1 cellular context compared by ENCODE assay signal in the genomic region with DNA sequence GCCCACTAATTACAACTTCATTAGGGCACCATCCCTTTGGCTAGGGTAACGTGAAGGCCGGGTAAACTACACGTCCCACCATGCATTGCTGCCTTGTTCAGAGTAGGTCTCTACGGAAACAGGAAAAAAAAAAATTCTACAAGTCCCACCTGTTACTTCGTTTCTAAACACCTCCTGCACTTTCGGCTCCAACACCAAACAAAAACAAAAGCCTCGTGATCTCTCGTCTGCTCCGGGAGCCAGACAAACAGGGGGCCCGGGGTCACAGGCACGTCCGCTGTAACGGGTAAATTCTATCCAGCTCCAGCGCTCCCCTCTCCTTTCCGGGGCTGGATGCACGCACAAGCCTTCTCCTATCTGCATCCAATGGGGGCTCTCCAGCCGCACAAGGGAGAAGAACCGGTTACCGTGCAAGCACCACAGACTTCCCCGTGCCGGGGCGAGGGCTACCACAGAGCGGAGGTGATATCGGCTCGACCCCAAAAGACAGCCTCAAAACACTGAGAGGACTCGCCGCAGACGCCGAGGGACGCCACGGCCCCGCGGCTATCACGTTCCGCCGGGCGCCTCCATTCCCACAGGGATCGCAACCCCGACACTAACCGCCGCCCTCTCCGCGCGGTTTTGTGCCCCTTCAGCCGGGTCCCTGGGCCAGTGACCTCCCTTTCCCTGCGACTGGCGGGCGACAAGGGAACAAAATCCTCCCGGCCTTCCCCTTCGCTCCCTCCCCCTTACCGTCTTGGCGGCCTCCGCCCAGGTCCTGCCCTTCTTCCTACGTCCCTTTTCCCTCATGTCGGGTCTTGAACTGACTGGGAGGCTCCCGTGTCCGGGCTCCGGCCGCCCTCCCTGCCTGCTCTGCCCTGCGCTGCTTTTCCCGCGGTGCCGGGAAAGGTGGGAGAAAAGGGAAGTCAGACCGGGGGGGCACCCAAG.
TF ChIP-seq lines count a peak whose summit lies in the region.

No MANE protein-coding gene starts in this region.

TF ChIP-seq in K562, 482 proteins besides CTCF, POLR2A, EP300 and RAD21 (continued from another document and continues in another):
- TF ChIP-seq, protein P1, sequence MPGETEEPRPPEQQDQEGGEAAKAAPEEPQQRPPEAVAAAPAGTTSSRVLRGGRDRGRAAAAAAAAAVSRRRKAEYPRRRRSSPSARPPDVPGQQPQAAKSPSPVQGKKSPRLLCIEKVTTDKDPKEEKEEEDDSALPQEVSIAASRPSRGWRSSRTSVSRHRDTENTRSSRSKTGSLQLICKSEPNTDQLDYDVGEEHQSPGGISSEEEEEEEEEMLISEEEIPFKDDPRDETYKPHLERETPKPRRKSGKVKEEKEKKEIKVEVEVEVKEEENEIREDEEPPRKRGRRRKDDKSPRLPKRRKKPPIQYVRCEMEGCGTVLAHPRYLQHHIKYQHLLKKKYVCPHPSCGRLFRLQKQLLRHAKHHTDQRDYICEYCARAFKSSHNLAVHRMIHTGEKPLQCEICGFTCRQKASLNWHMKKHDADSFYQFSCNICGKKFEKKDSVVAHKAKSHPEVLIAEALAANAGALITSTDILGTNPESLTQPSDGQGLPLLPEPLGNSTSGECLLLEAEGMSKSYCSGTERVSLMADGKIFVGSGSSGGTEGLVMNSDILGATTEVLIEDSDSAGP (CRISPR knock-in tag; IDR thresholded peaks at IDR 0.05), result no peak
- TF ChIP-seq ZNF583 (CRISPR knock-in tag; IDR thresholded peaks at IDR 0.05) (no peak), ZNF76 (CRISPR knock-in tag; IDR thresholded peaks at IDR 0.05; ENCODE audit: borderline replicate concordance) (no peak), ETV6 (IDR thresholded peaks at IDR 0.05; ENCODE audit: borderline replicate concordance in 1 of 2, low read depth in 2 of 2, low read length in 1 of 2) (no peak; a peak in 1 of 4 replicates), ETV6 (CRISPR knock-in tag; IDR thresholded peaks at IDR 0.05; ENCODE audit: borderline replicate concordance) (no peak), CHD2 (IDR thresholded peaks at IDR 0.05; ENCODE audit: low read depth, low read length) (no peak), POLR2B (IDR thresholded peaks at IDR 0.05; ENCODE audit: low read depth, partially characterized antibody) (peak; percentile 21), ZNF696 (CRISPR knock-in tag; conservative IDR thresholded peaks at IDR 0.05) (no peak), RBM25 (IDR thresholded peaks at IDR 0.05; ENCODE audit: low read depth, low read length, severe bottlenecking) (no peak), CBX3 (IDR thresholded peaks at IDR 0.05; ENCODE audit: borderline replicate concordance in 1 of 2, low read length in 2 of 2) (no peak), NFXL1 (CRISPR knock-in tag; IDR thresholded peaks at IDR 0.05) (no peak), BRF1 (IDR thresholded peaks at IDR 0.05; ENCODE audit: borderline replicate concordance, extremely low read depth, insufficient read length) (no peak), CREB1 (IDR thresholded peaks at IDR 0.05) (no peak), CREB1 (CRISPR knock-in tag; IDR thresholded peaks at IDR 0.05) (peak; percentile 56; the same call in 1 of the 2 replicates), ZNF224 (CRISPR knock-in tag; IDR thresholded peaks at IDR 0.05) (no peak), MYNN (IDR thresholded peaks at IDR 0.05) (no peak), MYNN (CRISPR knock-in tag; IDR thresholded peaks at IDR 0.05) (no peak), CBX1 (IDR thresholded peaks at IDR 0.05; ENCODE audit: low read depth) (no peak), NCOA6 (IDR thresholded peaks at IDR 0.05) (no peak), ZNF584 (CRISPR knock-in tag; IDR thresholded peaks at IDR 0.05; ENCODE audit: low read depth) (no peak), ZNF239 (CRISPR knock-in tag; IDR thresholded peaks at IDR 0.05) (no peak), FOXJ2 (tag; IDR thresholded peaks at IDR 0.05) (0 out of 2 replicates have a peak, but pooled peaks have one; percentile 29), KAT2B (IDR thresholded peaks at IDR 0.05; ENCODE audit: low read depth, low read length) (no peak), ZNF75A (CRISPR knock-in tag; IDR thresholded peaks at IDR 0.05) (no peak), PHB (CRISPR knock-in tag; IDR thresholded peaks at IDR 0.05) (no peak), CHCHD3 (CRISPR knock-in tag; IDR thresholded peaks at IDR 0.05) (no peak; the same call in 1 of the 2 replicates), TARDBP (IDR thresholded peaks at IDR 0.05) (no peak), SMARCA5 (IDR thresholded peaks at IDR 0.05) (0 out of 2 replicates have a peak, but pooled peaks have one; percentile 39), POU5F1 (IDR thresholded peaks at IDR 0.05; ENCODE audit: borderline replicate concordance, low read depth, low read length, partially characterized antibody) (no peak), MEF2D (tag; conservative IDR thresholded peaks at IDR 0.05; ENCODE audit: low read depth) (no peak), STAT5B (CRISPR knock-in tag; IDR thresholded peaks at IDR 0.05) (no peak), NRF1 (conservative IDR thresholded peaks at IDR 0.05 in 1 of 2, IDR thresholded peaks at IDR 0.05 in 1 of 2) (no peak), ZNF431 (CRISPR knock-in tag; IDR thresholded peaks at IDR 0.05) (no peak), ZNF174 (CRISPR knock-in tag; IDR thresholded peaks at IDR 0.05) (no peak), NR3C1 (CRISPR knock-in tag; IDR thresholded peaks at IDR 0.05) (no peak), TFAM (CRISPR knock-in tag; conservative IDR thresholded peaks at IDR 0.05) (no peak), KLF6 (CRISPR knock-in tag; IDR thresholded peaks at IDR 0.05; ENCODE audit: borderline replicate concordance) (no peak), MEIS2 (IDR thresholded peaks at IDR 0.05; ENCODE audit: partially characterized antibody) (no peak), MIER1 (IDR thresholded peaks at IDR 0.05; ENCODE audit: low read depth) (no peak), POLR3A (IDR thresholded peaks at IDR 0.05; ENCODE audit: borderline replicate concordance, extremely low read depth, insufficient read depth, insufficient read length) (no peak)
- TF ChIP-seq, protein P2, sequence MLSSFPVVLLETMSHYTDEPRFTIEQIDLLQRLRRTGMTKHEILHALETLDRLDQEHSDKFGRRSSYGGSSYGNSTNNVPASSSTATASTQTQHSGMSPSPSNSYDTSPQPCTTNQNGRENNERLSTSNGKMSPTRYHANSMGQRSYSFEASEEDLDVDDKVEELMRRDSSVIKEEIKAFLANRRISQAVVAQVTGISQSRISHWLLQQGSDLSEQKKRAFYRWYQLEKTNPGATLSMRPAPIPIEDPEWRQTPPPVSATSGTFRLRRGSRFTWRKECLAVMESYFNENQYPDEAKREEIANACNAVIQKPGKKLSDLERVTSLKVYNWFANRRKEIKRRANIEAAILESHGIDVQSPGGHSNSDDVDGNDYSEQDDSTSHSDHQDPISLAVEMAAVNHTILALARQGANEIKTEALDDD (IDR thresholded peaks at IDR 0.05), result no peak
- TF ChIP-seq, protein P3, sequence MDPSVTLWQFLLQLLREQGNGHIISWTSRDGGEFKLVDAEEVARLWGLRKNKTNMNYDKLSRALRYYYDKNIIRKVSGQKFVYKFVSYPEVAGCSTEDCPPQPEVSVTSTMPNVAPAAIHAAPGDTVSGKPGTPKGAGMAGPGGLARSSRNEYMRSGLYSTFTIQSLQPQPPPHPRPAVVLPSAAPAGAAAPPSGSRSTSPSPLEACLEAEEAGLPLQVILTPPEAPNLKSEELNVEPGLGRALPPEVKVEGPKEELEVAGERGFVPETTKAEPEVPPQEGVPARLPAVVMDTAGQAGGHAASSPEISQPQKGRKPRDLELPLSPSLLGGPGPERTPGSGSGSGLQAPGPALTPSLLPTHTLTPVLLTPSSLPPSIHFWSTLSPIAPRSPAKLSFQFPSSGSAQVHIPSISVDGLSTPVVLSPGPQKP (CRISPR knock-in tag; IDR thresholded peaks at IDR 0.05), result no peak
- TF ChIP-seq, protein P4, sequence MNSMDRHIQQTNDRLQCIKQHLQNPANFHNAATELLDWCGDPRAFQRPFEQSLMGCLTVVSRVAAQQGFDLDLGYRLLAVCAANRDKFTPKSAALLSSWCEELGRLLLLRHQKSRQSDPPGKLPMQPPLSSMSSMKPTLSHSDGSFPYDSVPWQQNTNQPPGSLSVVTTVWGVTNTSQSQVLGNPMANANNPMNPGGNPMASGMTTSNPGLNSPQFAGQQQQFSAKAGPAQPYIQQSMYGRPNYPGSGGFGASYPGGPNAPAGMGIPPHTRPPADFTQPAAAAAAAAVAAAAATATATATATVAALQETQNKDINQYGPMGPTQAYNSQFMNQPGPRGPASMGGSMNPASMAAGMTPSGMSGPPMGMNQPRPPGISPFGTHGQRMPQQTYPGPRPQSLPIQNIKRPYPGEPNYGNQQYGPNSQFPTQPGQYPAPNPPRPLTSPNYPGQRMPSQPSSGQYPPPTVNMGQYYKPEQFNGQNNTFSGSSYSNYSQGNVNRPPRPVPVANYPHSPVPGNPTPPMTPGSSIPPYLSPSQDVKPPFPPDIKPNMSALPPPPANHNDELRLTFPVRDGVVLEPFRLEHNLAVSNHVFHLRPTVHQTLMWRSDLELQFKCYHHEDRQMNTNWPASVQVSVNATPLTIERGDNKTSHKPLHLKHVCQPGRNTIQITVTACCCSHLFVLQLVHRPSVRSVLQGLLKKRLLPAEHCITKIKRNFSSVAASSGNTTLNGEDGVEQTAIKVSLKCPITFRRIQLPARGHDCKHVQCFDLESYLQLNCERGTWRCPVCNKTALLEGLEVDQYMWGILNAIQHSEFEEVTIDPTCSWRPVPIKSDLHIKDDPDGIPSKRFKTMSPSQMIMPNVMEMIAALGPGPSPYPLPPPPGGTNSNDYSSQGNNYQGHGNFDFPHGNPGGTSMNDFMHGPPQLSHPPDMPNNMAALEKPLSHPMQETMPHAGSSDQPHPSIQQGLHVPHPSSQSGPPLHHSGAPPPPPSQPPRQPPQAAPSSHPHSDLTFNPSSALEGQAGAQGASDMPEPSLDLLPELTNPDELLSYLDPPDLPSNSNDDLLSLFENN (IDR thresholded peaks at IDR 0.05; ENCODE audit: low read depth in 2 of 2, low read length in 2 of 2), result no peak
- TF ChIP-seq, protein P5, sequence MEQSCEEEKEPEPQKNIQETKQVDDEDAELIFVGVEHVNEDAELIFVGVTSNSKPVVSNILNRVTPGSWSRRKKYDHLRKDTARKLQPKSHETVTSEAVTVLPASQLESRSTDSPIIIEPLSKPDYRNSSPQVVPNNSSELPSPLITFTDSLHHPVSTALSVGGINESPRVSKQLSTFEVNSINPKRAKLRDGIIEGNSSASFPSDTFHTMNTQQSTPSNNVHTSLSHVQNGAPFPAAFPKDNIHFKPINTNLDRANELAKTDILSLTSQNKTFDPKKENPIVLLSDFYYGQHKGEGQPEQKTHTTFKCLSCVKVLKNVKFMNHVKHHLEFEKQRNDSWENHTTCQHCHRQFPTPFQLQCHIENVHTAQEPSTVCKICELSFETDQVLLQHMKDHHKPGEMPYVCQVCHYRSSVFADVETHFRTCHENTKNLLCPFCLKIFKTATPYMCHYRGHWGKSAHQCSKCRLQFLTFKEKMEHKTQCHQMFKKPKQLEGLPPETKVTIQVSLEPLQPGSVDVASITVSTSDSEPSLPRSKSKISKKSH (CRISPR knock-in tag; IDR thresholded peaks at IDR 0.05), result no peak
- TF ChIP-seq, protein P6, sequence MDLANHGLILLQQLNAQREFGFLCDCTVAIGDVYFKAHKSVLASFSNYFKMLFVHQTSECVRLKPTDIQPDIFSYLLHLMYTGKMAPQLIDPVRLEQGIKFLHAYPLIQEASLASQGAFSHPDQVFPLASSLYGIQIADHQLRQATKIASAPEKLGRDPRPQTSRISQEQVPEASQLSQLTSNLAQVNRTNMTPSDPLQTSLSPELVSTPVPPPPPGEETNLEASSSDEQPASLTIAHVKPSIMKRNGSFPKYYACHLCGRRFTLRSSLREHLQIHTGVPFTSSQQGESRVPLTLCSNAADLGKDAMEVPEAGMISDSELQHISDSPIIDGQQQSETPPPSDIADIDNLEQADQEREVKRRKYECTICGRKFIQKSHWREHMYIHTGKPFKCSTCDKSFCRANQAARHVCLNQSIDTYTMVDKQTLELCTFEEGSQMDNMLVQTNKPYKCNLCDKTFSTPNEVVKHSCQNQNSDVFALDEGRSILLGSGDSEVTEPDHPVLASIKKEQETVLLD (IDR thresholded peaks at IDR 0.05), result 0 out of 2 replicates have a peak, but pooled peaks have one; percentile 17
- TF ChIP-seq, protein P7, sequence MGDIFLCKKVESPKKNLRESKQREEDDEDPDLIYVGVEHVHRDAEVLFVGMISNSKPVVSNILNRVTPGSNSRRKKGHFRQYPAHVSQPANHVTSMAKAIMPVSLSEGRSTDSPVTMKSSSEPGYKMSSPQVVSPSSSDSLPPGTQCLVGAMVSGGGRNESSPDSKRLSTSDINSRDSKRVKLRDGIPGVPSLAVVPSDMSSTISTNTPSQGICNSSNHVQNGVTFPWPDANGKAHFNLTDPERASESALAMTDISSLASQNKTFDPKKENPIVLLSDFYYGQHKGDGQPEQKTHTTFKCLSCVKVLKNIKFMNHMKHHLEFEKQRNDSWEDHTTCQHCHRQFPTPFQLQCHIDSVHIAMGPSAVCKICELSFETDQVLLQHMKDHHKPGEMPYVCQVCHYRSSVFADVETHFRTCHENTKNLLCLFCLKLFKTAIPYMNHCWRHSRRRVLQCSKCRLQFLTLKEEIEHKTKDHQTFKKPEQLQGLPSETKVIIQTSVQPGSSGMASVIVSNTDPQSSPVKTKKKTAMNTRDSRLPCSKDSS (IDR thresholded peaks at IDR 0.05; ENCODE audit: low read depth, partially characterized antibody), result no peak
- TF ChIP-seq, protein P8, sequence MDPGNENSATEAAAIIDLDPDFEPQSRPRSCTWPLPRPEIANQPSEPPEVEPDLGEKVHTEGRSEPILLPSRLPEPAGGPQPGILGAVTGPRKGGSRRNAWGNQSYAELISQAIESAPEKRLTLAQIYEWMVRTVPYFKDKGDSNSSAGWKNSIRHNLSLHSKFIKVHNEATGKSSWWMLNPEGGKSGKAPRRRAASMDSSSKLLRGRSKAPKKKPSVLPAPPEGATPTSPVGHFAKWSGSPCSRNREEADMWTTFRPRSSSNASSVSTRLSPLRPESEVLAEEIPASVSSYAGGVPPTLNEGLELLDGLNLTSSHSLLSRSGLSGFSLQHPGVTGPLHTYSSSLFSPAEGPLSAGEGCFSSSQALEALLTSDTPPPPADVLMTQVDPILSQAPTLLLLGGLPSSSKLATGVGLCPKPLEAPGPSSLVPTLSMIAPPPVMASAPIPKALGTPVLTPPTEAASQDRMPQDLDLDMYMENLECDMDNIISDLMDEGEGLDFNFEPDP (CRISPR knock-in tag; IDR thresholded peaks at IDR 0.05), result no peak
- TF ChIP-seq, protein P9, sequence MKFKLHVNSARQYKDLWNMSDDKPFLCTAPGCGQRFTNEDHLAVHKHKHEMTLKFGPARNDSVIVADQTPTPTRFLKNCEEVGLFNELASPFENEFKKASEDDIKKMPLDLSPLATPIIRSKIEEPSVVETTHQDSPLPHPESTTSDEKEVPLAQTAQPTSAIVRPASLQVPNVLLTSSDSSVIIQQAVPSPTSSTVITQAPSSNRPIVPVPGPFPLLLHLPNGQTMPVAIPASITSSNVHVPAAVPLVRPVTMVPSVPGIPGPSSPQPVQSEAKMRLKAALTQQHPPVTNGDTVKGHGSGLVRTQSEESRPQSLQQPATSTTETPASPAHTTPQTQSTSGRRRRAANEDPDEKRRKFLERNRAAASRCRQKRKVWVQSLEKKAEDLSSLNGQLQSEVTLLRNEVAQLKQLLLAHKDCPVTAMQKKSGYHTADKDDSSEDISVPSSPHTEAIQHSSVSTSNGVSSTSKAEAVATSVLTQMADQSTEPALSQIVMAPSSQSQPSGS (CRISPR knock-in tag; IDR thresholded peaks at IDR 0.05), result no peak
